ENCODE assay signal across 1 cellular context in genomic region chr22:31752096-31752847, GRCh38.
TF ChIP-seq lines count a peak whose summit lies in the region.

No MANE protein-coding gene starts in this region.

TF ChIP-seq in SK-N-SH, 30 proteins besides CTCF, POLR2A, EP300 and RAD21:
- TF ChIP-seq REST (IDR thresholded peaks at IDR 0.05; ENCODE audit: low read depth, low read length) (no peak), GATA2 (CRISPR knock-in tag; IDR thresholded peaks at IDR 0.05) (no peak), RCOR1 (IDR thresholded peaks at IDR 0.05; ENCODE audit: low read length) (no peak), PBX3 (IDR thresholded peaks at IDR 0.05) (no peak), ELF1 (IDR thresholded peaks at IDR 0.05) (no peak), MEF2A (IDR thresholded peaks at IDR 0.05; ENCODE audit: borderline replicate concordance, low read depth) (no peak), MXI1 (IDR thresholded peaks at IDR 0.05; ENCODE audit: low read depth, low read length) (no peak), SIN3A (IDR thresholded peaks at IDR 0.05; ENCODE audit: borderline replicate concordance, low read depth, low read length) (no peak), TCF12 (IDR thresholded peaks at IDR 0.05) (no peak), RFX5 (IDR thresholded peaks at IDR 0.05; ENCODE audit: low read length) (no peak), JUND (IDR thresholded peaks at IDR 0.05) (no peak), FOXJ3 (CRISPR knock-in tag; IDR thresholded peaks at IDR 0.05) (no peak), GABPA (IDR thresholded peaks at IDR 0.05; ENCODE audit: low read depth) (no peak), ZBTB33 (IDR thresholded peaks at IDR 0.05; ENCODE audit: borderline replicate concordance, low read depth) (no peak), IRF3 (IDR thresholded peaks at IDR 0.05; ENCODE audit: low read depth, low read length) (no peak), TAF1 (IDR thresholded peaks at IDR 0.05; ENCODE audit: borderline replicate concordance, low read depth, low read length) (no peak), NFIC (IDR thresholded peaks at IDR 0.05; ENCODE audit: borderline replicate concordance) (no peak), USF2 (IDR thresholded peaks at IDR 0.05; ENCODE audit: borderline replicate concordance, low read depth, low read length) (no peak)
